ENCODE assay signal across 8 cellular contexts in genomic region chr11:57657290-57658022, GRCh38. TPM values are rescaled to one million over a fixed set of nuclear protein-coding genes. Genes with fewer than 3 reads are reported as not detected.
DNase-seq lines count a peak whose midpoint lies in the region; ATAC-seq and TF ChIP-seq lines count a peak whose summit lies in the region.

Gene CLP1 (plus strand): TSS chr11:57657762. CDS start chr11:57659477, 1,715 bp downstream.

- peak within 1 kb of the TSS; percentile 95 for H3K4me3 Mint-ChIP-seq in activated T-helper 17 cell treated with anti-CD3 and anti-CD28 coated beads, Interleukin-2, amount 50 U/mL, for 72 hours
- H3K4me3 Mint-ChIP-seq in natural killer cell: peak within 1 kb of the TSS; percentile 100

- TF ChIP-seq CTCF in LNCaP clone FGC (IDR thresholded peaks at IDR 0.05; ENCODE audit: control insufficient read depth, extremely low read depth, insufficient read depth) (no peak), RWPE1 (conservative IDR thresholded peaks at IDR 0.05; ENCODE audit: low read depth) (no peak), fibroblast of mammary gland (conservative IDR thresholded peaks at IDR 0.05; ENCODE audit: control insufficient read depth, insufficient read depth, low read depth, low read length) (no peak), natural killer cell (IDR thresholded peaks at IDR 0.05) (no peak)

- H3K9me3 Mint-ChIP-seq in activated T-helper 17 cell treated with anti-CD3 and anti-CD28 coated beads, Interleukin-2, amount 50 U/mL, for 72 hours: no peaks in the 10 kb centered on the region
- no peaks in the 10 kb centered on the region for H3K9me3 Mint-ChIP-seq in natural killer cell

- POLR2A ChIA-PET in RWPE1 (lab: Yijun Ruan, JAX; ENCODE audit: low non-redundant PET): no interaction called here

- CTCF ChIA-PET in RWPE1 (lab: Yijun Ruan, JAX): interaction anchor here (0.9 to 1.3 kb wide), 2 partner anchors 13 to 143 kb away, joined by 3 to 4 read pairs; no protein-coding TSS in a partner anchor

- peak; percentile 98 for ATAC-seq in activated T-helper 17 cell treated with anti-CD3 and anti-CD28 coated beads, Interleukin-2, amount 50 U/mL, for 72 hours (replicated peaks)
- peak; percentile 95 to 100 (median 98) for ATAC-seq in natural killer cell

- intact Hi-C loops in natural killer cell (cut with micrococcal nuclease): loop anchor here (1.0 to 5.0 kb wide), 3 partner anchors 10 to 1485 kb away; partner anchors contain the start of genes FAM111A, MED19 and TMX2

- DNase-seq in Daoy (ENCODE audit: low read depth) (peak; percentile 99), GOT3 (lab: John Stamatoyannopoulos, UW) (peak; percentile 90), LNCaP clone FGC (ENCODE audit: low read depth) (peak; percentile 98), RWPE1 (ENCODE audit: low spot score) (peak; percentile 96), fibroblast of mammary gland (ENCODE audit: low read depth) (peak; percentile 98), natural killer cell (peak; percentile 97)
- DNase-seq in stimulated activated naive CD4-positive, alpha-beta T cell treated with Interleukin-2 at 50 U/mL for 16 hours (lab: John Stamatoyannopoulos, UW): peak; percentile 99

- H3K27ac ChIP-seq in RWPE1: peak within 1 kb of the TSS; percentile 89

- no peaks in the 10 kb centered on the region for H3K27me3 Mint-ChIP-seq in activated T-helper 17 cell treated with anti-CD3 and anti-CD28 coated beads, Interleukin-2, amount 50 U/mL, for 72 hours
- no peaks in the 10 kb centered on the region for H3K27me3 Mint-ChIP-seq in natural killer cell (ENCODE audit: low read depth in 2 of 2)

- peak within 1 kb of the TSS; percentile 95 for H3K27ac Mint-ChIP-seq in activated T-helper 17 cell treated with anti-CD3 and anti-CD28 coated beads, Interleukin-2, amount 50 U/mL, for 72 hours
- H3K27ac Mint-ChIP-seq in natural killer cell: peak within 1 kb of the TSS; percentile 96 to 99

- peaks cover 11% of the 10 kb centered on the region for H3K4me1 Mint-ChIP-seq in activated T-helper 17 cell treated with anti-CD3 and anti-CD28 coated beads, Interleukin-2, amount 50 U/mL, for 72 hours
- peaks cover 27 to 29% of the 10 kb centered on the region in 2 donors for H3K4me1 Mint-ChIP-seq in natural killer cell

- H3K4me3 ChIP-seq in LNCaP clone FGC (ENCODE audit: low read depth, low read length) (peak within 1 kb of the TSS; percentile 85), fibroblast of mammary gland (ENCODE audit: control insufficient read depth, low read depth, low read length) (peak within 1 kb of the TSS; percentile 99)

- H3K36me3 Mint-ChIP-seq in activated T-helper 17 cell treated with anti-CD3 and anti-CD28 coated beads, Interleukin-2, amount 50 U/mL, for 72 hours (ENCODE audit: low read depth): peaks cover 46% of the 10 kb centered on the region
- peaks cover 4% of the 10 kb centered on the region for H3K36me3 Mint-ChIP-seq in natural killer cell

RNA-seq across cellular contexts. Expression of gene CLP1, which starts in this region (rescaled TPM):
- 27.7 and 38.4 TPM in 2 replicates for total RNA-seq in Daoy (2014; rRNA removed; shearing (Covaris generic))
- 10 to 100 TPM; 16.6 to 24.1 TPM for total RNA-seq in activated T-helper 17 cell treated with anti-CD3 and anti-CD28 coated beads, Interleukin-2, amount 50 U/mL, for 72 hours
- total RNA-seq in natural killer cell: 10 to 100 TPM; 18.5 to 23.1 (median 22.8) TPM

Comparison
In these comparisons a context has a peak if more than half of its experiments do, and no peak if none do; other contexts are left out.
1. Peak in every context shown above with its lines: DNase-seq, ATAC-seq, H3K4me3 ChIP-seq and H3K27ac ChIP-seq.